Comparison of ENCODE assay signal across 24 cellular contexts in genomic region chr4:91099666-91100065, GRCh38.
"Had no signal": no experiment of that assay in that cellular context is flagged by ENCODE, and none has a peak within 500 bp of the region (broad histone marks: within the 10 kb centered on the region; RNA-seq: fewer than 3 reads in every experiment).

No MANE protein-coding gene starts in this region.

- H3K36me3 Mint-ChIP-seq: stimulated activated naive B cell treated with anti-CD40 and anti-IgM and Interleukin-4, amounts not matched to agents 10 μg/mL and 1 μg/mL and 100 μg/mL, for 72 hours had no signal

- H3K27ac ChIP-seq: coronary artery, esophagus squamous epithelium, heart right ventricle, lower lobe of right lung, parathyroid adenoma, right lobe of liver, thoracic aorta, tibial nerve, upper lobe of left lung had no signal

- H3K9me3 ChIP-seq: esophagus squamous epithelium, right lobe of liver, thoracic aorta had no signal

- H3K27ac Mint-ChIP-seq: natural killer cell; progenitor cell of endocrine pancreas; stimulated activated naive B cell treated with anti-CD40 and anti-IgM and Interleukin-4, amounts not matched to agents 10 μg/mL and 1 μg/mL and 100 μg/mL, for 72 hours; stimulated activated naive CD8-positive, alpha-beta T cell treated with anti-CD3 and anti-CD28 coated beads, Interleukin-15, Interleukin-2, amounts not matched to agents 100 ng/mL and 50 ng/mL, for 24 hours had no signal

- H3K4me1 ChIP-seq: heart right ventricle, lower lobe of right lung, parathyroid adenoma, right lobe of liver, tibial nerve, upper lobe of left lung had no signal

- ATAC-seq: heart right ventricle; left ventricle myocardium superior; lower lobe of right lung; natural killer cell; right lobe of liver; stimulated activated naive B cell treated with anti-CD40 and anti-IgM and Interleukin-4, amounts not matched to agents 10 μg/mL and 1 μg/mL and 100 μg/mL, for 72 hours had no signal

- H3K4me1 Mint-ChIP-seq: natural killer cell; neural crest cell; stimulated activated naive B cell treated with anti-CD40 and anti-IgM and Interleukin-4, amounts not matched to agents 10 μg/mL and 1 μg/mL and 100 μg/mL, for 72 hours had no signal

- H3K4me3 Mint-ChIP-seq: natural killer cell; neural crest cell; stimulated activated naive B cell treated with anti-CD40 and anti-IgM and Interleukin-4, amounts not matched to agents 10 μg/mL and 1 μg/mL and 100 μg/mL, for 72 hours; stimulated activated naive CD8-positive, alpha-beta T cell treated with anti-CD3 and anti-CD28 coated beads, Interleukin-15, Interleukin-2, amounts not matched to agents 100 ng/mL and 50 ng/mL, for 24 hours had no signal

- H3K9ac ChIP-seq: parathyroid adenoma had no signal

- H3K79me2 ChIP-seq: parathyroid adenoma had no signal

- H3K4me3 ChIP-seq: coronary artery, esophagus squamous epithelium, heart right ventricle, lower lobe of right lung, right lobe of liver, thoracic aorta, tibial nerve, upper lobe of left lung had no signal

- H3K27me3 ChIP-seq: esophagus squamous epithelium, heart right ventricle, right lobe of liver, tibial nerve, upper lobe of left lung had no signal

- H3K36me3 ChIP-seq: esophagus squamous epithelium, heart right ventricle, lower lobe of right lung, right lobe of liver, thoracic aorta, tibial nerve, upper lobe of left lung had no signal

- H3K27me3 Mint-ChIP-seq: progenitor cell of endocrine pancreas; stimulated activated naive B cell treated with anti-CD40 and anti-IgM and Interleukin-4, amounts not matched to agents 10 μg/mL and 1 μg/mL and 100 μg/mL, for 72 hours; stimulated activated naive CD8-positive, alpha-beta T cell treated with anti-CD3 and anti-CD28 coated beads, Interleukin-15, Interleukin-2, amounts not matched to agents 100 ng/mL and 50 ng/mL, for 24 hours had no signal

- H2AFZ ChIP-seq: parathyroid adenoma had no signal

- DNase-seq: dermis blood vessel endothelial cell; effector memory CD4-positive, alpha-beta T cell; erythroblast; esophagus squamous epithelium; foreskin melanocyte; glutamatergic neuron; heart right ventricle; hippocampal formation; left ventricle myocardium superior; lower lobe of right lung; natural killer cell; right lobe of liver; small intestine; stimulated activated CD4-positive, alpha-beta T cell treated with anti-CD3 and anti-CD28 coated beads, Interleukin-15, amount 100 ng/mL, for 24 hours; stimulated activated CD4-positive, alpha-beta T cell treated with anti-CD3 and anti-CD28 coated beads, Interleukin-2, amount 100 ng/mL, for 48 hours; stimulated activated naive B cell treated with anti-CD40 and anti-IgM and Interleukin-4, amounts not matched to agents 10 μg/mL and 1 μg/mL and 100 μg/mL, for 72 hours; upper lobe of left lung had no signal
